In the genomic region with DNA sequence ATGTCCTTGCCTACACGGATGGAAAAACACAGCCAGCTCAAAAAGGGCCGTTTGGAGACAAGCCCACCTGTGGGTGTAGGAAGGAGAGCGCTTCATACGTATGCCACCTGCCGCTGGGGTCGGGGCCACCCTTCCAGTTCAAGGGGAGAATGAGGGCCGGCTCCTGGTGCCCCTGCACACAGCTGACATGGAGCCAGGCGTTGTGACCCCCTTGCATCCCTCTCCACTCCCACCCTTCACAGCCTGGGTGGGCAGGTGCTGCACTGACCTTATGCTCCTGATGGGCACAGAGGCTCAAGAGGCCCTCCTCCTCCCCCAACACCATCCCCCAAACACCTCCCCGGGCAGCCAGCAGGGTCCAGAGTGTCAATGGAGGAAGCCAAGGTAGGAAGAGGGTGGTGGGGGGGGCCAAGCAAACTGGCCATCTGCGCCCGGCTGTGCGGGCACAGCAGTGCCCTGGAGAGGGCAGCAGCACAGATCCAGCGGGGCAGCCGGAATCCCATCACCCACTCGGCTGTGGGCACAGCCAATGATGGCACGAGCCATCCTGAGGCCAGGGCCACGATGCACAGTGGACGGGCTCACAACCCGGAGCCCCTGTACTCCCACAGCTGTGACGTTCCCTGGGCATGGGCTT, we compare ENCODE assay signal across 8 cellular contexts. TPM values are rescaled to one million over a fixed set of nuclear protein-coding genes. Genes with fewer than 3 reads are reported as not detected.
DNase-seq lines count a peak whose midpoint lies in the region; ATAC-seq, FAIRE-seq and TF ChIP-seq lines count a peak whose summit lies in the region.
"Not testable (repeated sequence)": the region's sequence is repeated elsewhere in the genome, so short reads cannot be mapped to it uniquely, and the experiment has no call there.

No MANE protein-coding gene starts in this region.

- TF ChIP-seq RAD21 in HepG2 (CRISPR knock-in tag; IDR thresholded peaks at IDR 0.05), result not testable (repeated sequence)

- not testable (repeated sequence) for TF ChIP-seq EP300 in HepG2 (IDR thresholded peaks at IDR 0.05; ENCODE audit: low read depth in 2 of 2, low read length in 2 of 2); HepG2 (CRISPR knock-in tag; IDR thresholded peaks at IDR 0.05; ENCODE audit: borderline replicate concordance)

- H2BK15ac ChIP-seq in neuronal stem cell (ENCODE audit: low read length), result not testable (repeated sequence)

- H3K4me1 ChIP-seq in colonic mucosa, result not testable (repeated sequence)
- peaks cover 12% of the 10 kb centered on the region for H3K4me1 ChIP-seq in HepG2 (ENCODE audit: insufficient read depth, low read length)
- peaks cover 4 to 13% of the 10 kb centered on the region in 2 donors for H3K4me1 ChIP-seq in neuronal stem cell (ENCODE audit: control insufficient read depth in 2 of 2, insufficient read depth in 1 of 2, low read depth in 1 of 2, low read length in 2 of 2)
- peaks cover 0 to 47% (median 23%) of the 10 kb centered on the region in 6 donors for H3K4me1 ChIP-seq in spleen
- H3K4me1 ChIP-seq in vagina, result peaks cover 82% of the 10 kb centered on the region

- H4K20me1 ChIP-seq in HepG2 (ENCODE audit: insufficient read depth, low read length), result peaks cover 22% of the 10 kb centered on the region; the same call in 1 of the 2 replicates

- FAIRE-seq in HepG2 (lab: Jason Lieb, UNC), result not testable (repeated sequence)

- H3K18ac ChIP-seq in neuronal stem cell (ENCODE audit: low read length), result peak overlapping the region; percentile 70

- not testable (repeated sequence) for H3K14ac ChIP-seq in neuronal stem cell (ENCODE audit: low read length)

- H3K79me2 ChIP-seq in HepG2 (ENCODE audit: insufficient read depth, low read length), result peaks cover 34% of the 10 kb centered on the region

- TF ChIP-seq CTCF in HFF-Myc (IDR thresholded peaks at IDR 0.05; ENCODE audit: low read depth, low read length, missing control alignments); colonic mucosa (IDR thresholded peaks at IDR 0.05); HepG2 (CRISPR knock-in tag; IDR thresholded peaks at IDR 0.05); spleen (IDR thresholded peaks at IDR 0.05 in 8 of 11, conservative IDR thresholded peaks at IDR 0.05 in 3 of 11); vagina (IDR thresholded peaks at IDR 0.05): not testable (repeated sequence)

- TF ChIP-seq POLR2A in HepG2 (IDR thresholded peaks at IDR 0.05; ENCODE audit: insufficient read depth in 1 of 2, low read depth in 2 of 2, low read length in 2 of 2); spleen (IDR thresholded peaks at IDR 0.05); vagina (IDR thresholded peaks at IDR 0.05): not testable (repeated sequence)

- not testable (repeated sequence) for H4K91ac ChIP-seq in neuronal stem cell (ENCODE audit: low read depth, low read length, poor library complexity)

- not testable (repeated sequence) for H3K4me2 ChIP-seq in HepG2 (ENCODE audit: low read depth, low read length); neuronal stem cell (ENCODE audit: insufficient read depth, low read length, poor library complexity, severe bottlenecking)

- peak; percentile 2; the same call in 2 of the 3 replicates for ATAC-seq in SK-N-SH treated with all-trans-retinoic acid at 6 μM for 48 hours
- ATAC-seq in Right ventricle myocardium superior (ENCODE audit: poor library complexity), result peak; percentile 40
- not testable (repeated sequence) for ATAC-seq in HepG2

- not testable (repeated sequence) for H2BK120ac ChIP-seq in neuronal stem cell (ENCODE audit: low read depth, low read length)

- not testable (repeated sequence) for H3K4ac ChIP-seq in neuronal stem cell (ENCODE audit: low read length)

- H3K27me3 ChIP-seq in colonic mucosa; HepG2 (ENCODE audit: control insufficient read depth in 1 of 2, insufficient read depth in 2 of 2, low read length in 2 of 2); neuronal stem cell (ENCODE audit: control insufficient read depth in 3 of 3, insufficient read depth in 3 of 3, low read depth in 1 of 3, low read length in 3 of 3); spleen (replicated peaks in 1 of 7); vagina: not testable (repeated sequence)

- CTCF ChIA-PET in HepG2 (lab: Yijun Ruan, JAX; ENCODE audit: low intra/inter-chr PET ratio, low total read pairs), result not testable (repeated sequence)

- POLR2A ChIA-PET in HepG2 (lab: Yijun Ruan, JAX), result not testable (repeated sequence)

- H4K8ac ChIP-seq in neuronal stem cell (ENCODE audit: low read depth, low read length), result not testable (repeated sequence)

- H3K9me3 ChIP-seq in colonic mucosa; HepG2 (ENCODE audit: low read length); neuronal stem cell (replicated peaks in 1 of 2; ENCODE audit: control insufficient read depth in 2 of 2, insufficient read depth in 1 of 2, low read depth in 1 of 2, low read length in 2 of 2); spleen; vagina: not testable (repeated sequence)

- H2BK12ac ChIP-seq in neuronal stem cell (ENCODE audit: low read length), result not testable (repeated sequence)

- DNase-seq in HFF-Myc (ENCODE audit: extremely low read depth, low read depth); colonic mucosa; HepG2 (ENCODE audit: low spot score); neuronal stem cell (ENCODE audit: low spot score); spleen; vagina (ENCODE audit: extremely low spot score in 2 of 2): not testable (repeated sequence)
- DNase-seq in Right ventricle myocardium superior, result peak; percentile 44

- H3K27ac ChIP-seq in colonic mucosa (peak overlapping the region; percentile 17), spleen (peak overlapping the region in 5 of 8 donors; percentile 57 to 75 (median 73)), vagina (peak overlapping the region; percentile 92)
- H3K27ac ChIP-seq in HepG2 (ENCODE audit: extremely low read length, insufficient read depth, low read length); neuronal stem cell (replicated peaks; ENCODE audit: low read length): not testable (repeated sequence)

- not testable (repeated sequence) for H2AFZ ChIP-seq in HepG2 (ENCODE audit: low read length)
- peak overlapping the region; percentile 58 for H2AFZ ChIP-seq in neuronal stem cell (ENCODE audit: low read length)

- H3K4me3 ChIP-seq in HFF-Myc (replicated peaks; ENCODE audit: low read depth, low read length) (peak overlapping the region; percentile 23), spleen (peak overlapping the region in 1 of 8 donors; percentile 40), vagina (peak overlapping the region; percentile 26 to 49)
- not testable (repeated sequence) for H3K4me3 ChIP-seq in colonic mucosa; HepG2 (replicated peaks in 1 of 3; ENCODE audit: insufficient read depth in 1 of 3, low read depth in 2 of 3, low read length in 3 of 3); neuronal stem cell (ENCODE audit: low read length in 2 of 2)

- WGBS in HepG2 (ENCODE audit: low lambda C conversion rate), result 87% methylated on average over 12 of the region's 20 CpGs
- no CpG with 5 or more reads among the region's 20 CpGs for WGBS in neuronal stem cell (ENCODE audit: extremely low coverage in 2 of 2, insufficient read length in 2 of 2, insufficient replicate concordance in 1 of 2), 2 donors
- WGBS in spleen, 5 donors, result 57 to 73% (median 65%) methylated on average over 10 to 20 of the region's 20 CpGs

- peaks cover 14% of the 10 kb centered on the region for H3K79me1 ChIP-seq in neuronal stem cell (ENCODE audit: low read depth, low read length)

- not testable (repeated sequence) for H3K9ac ChIP-seq in colonic mucosa (ENCODE audit: low read depth in 2 of 2, low read length in 2 of 2); HepG2 (ENCODE audit: insufficient read depth, low read depth, low read length); neuronal stem cell (ENCODE audit: low read depth, low read length, poor library complexity)

- peak overlapping the region; percentile 90 for H2AK5ac ChIP-seq in neuronal stem cell (ENCODE audit: low read depth, low read length)

- in situ Hi-C loops in HepG2 (cut with HindIII; ENCODE audit: extremely low pct_ligation_motif_present, low pct_unique_long_range_greater_than_20kb), result not testable (repeated sequence)

- not testable (repeated sequence) for H2BK5ac ChIP-seq in neuronal stem cell (ENCODE audit: low read length)

- not testable (repeated sequence) for H3K23ac ChIP-seq in neuronal stem cell (ENCODE audit: low read depth, low read length, poor library complexity)

- H3K36me3 ChIP-seq in colonic mucosa; HepG2 (replicated peaks in 1 of 2; ENCODE audit: control insufficient read depth in 1 of 2, insufficient read depth in 2 of 2, low read length in 2 of 2); neuronal stem cell (replicated peaks in 1 of 2; ENCODE audit: control insufficient read depth in 2 of 2, insufficient read depth in 2 of 2, low read length in 2 of 2); spleen; vagina: not testable (repeated sequence)

- intact Hi-C loops in colonic mucosa (cut with DNase I); Right ventricle myocardium superior (cut with DNase I); HepG2 (cut with micrococcal nuclease; ENCODE audit: unreplicated experiment); spleen (cut with DNase I; ENCODE audit: low total_unique reads); vagina (cut with DNase I): not testable (repeated sequence)

- not testable (repeated sequence) for BruUV-seq in HepG2 (replicated peaks; lab: Mats Ljungman, UMichigan)

RNA-seq across cellular contexts. Expression of a gene that starts 50.8 kb away (rescaled TPM):
- total RNA-seq in colonic mucosa (10 to 100 TPM; 26.8 to 28.6 TPM), Right ventricle myocardium superior (24.2 TPM), HepG2 (2016; rRNA removed; fragmentation: Illumina TruSeq; extraction: Trizol) (67.0 and 101 TPM in 2 replicates), spleen (10 to 100 TPM; 28.3 to 38.6 (median 32.1) TPM), vagina (24.8 TPM)
- total RNA-seq in HepG2 (2016; cell fraction: cytosol; rRNA removed; fragmentation: Illumina TruSeq; extraction: Trizol; ENCODE audit: low read depth), result 4.5 and 7.2 TPM in 2 replicates
- 66.8 and 102 TPM in 2 replicates for total RNA-seq in HepG2 (2016; cell fraction: insoluble cytoplasmic fraction; rRNA removed; fragmentation: Illumina TruSeq; extraction: Trizol)
- 13.9 and 15.7 TPM in 2 replicates for total RNA-seq in HepG2 (2016; cell fraction: membrane; rRNA removed; fragmentation: Illumina TruSeq; extraction: Trizol)
- 48.4 and 52.4 TPM in 2 replicates for total RNA-seq in HepG2 (2016; cell fraction: nucleus; rRNA removed; fragmentation: Illumina TruSeq; extraction: Trizol)
- polyA plus RNA-seq in HepG2 (2011; rRNA removed) (43.5 and 45.8 TPM in 2 replicates), spleen (10 to 100 TPM; 11.6 to 16.8 (median 12.5) TPM)
- polyA plus RNA-seq in HepG2 (2011; cell fraction: cytosol; rRNA removed), result 20.4 and 34.2 TPM in 2 replicates
- 25.0 and 25.7 TPM in 2 replicates for polyA plus RNA-seq in HepG2 (2011; cell fraction: nucleus; rRNA removed)
- 38.3 and 41.0 TPM in 2 replicates for polyA plus RNA-seq in HepG2 (2012)
- polyA plus RNA-seq in HepG2 (2016; cell fraction: cytosol; fragmentation: Illumina TruSeq; extraction: Trizol; ENCODE audit: low read depth), result 1.9 and 2.1 TPM in 2 replicates
- polyA plus RNA-seq in HepG2 (2016; cell fraction: insoluble cytoplasmic fraction; fragmentation: Illumina TruSeq; extraction: Trizol; ENCODE audit: low read depth), result 73.5 and 79.0 TPM in 2 replicates
- polyA plus RNA-seq in HepG2 (2016; cell fraction: membrane; fragmentation: Illumina TruSeq; extraction: Trizol; ENCODE audit: low read depth), result 5.8 and 6.6 TPM in 2 replicates
- polyA plus RNA-seq in HepG2 (2016; cell fraction: nucleus; fragmentation: Illumina TruSeq; extraction: Trizol; ENCODE audit: insufficient read depth, low read depth), result 64.5 and 64.7 TPM in 2 replicates
- 42.6 and 47.9 TPM in 2 replicates for polyA minus RNA-seq in HepG2 (2011; rRNA and poly(A)+ RNA removed; ENCODE audit: low replicate concordance)
- 36.9 and 45.0 TPM in 2 replicates for polyA minus RNA-seq in HepG2 (2011; cell fraction: cytosol; rRNA and poly(A)+ RNA removed)
- polyA minus RNA-seq in HepG2 (2011; cell fraction: nucleus; rRNA and poly(A)+ RNA removed), result 42.0 and 45.3 TPM in 2 replicates
- 12.3 TPM for polyA plus RNA-seq in neuronal stem cell (2013, experiment 1 of 2)
- 12.8 TPM for polyA plus RNA-seq in neuronal stem cell (2013, experiment 2 of 2)
